15 cellular contexts compared by ENCODE assay signal in genomic region chr13:42967660-42968059, GRCh38. TPM values are rescaled to one million over a fixed set of nuclear protein-coding genes. Genes with fewer than 3 reads are reported as not detected.
A peak's percentile ranks its signal among the peaks of the same experiment; 100 is the strongest.
DNase-seq lines count a peak whose midpoint lies in the region; ATAC-seq and TF ChIP-seq lines count a peak whose summit lies in the region.
"Had no signal": no experiment of that assay in that cellular context is flagged by ENCODE, and none has a peak within 500 bp of the region (broad histone marks: within the 10 kb centered on the region; RNA-seq: fewer than 3 reads in every experiment).

No MANE protein-coding gene starts in this region.

- H3K4me1 ChIP-seq in muscle layer of duodenum (ENCODE audit: control insufficient read depth in 1 of 2, insufficient read depth in 2 of 2, low read length in 2 of 2) (peaks cover 0 to 5% of the 10 kb centered on the region in 2 donors), osteoblast (ENCODE audit: insufficient read depth, low read length) (peaks cover 22% of the 10 kb centered on the region)

- H3K27ac ChIP-seq in muscle layer of duodenum (ENCODE audit: low read length) (peak overlapping the region; percentile 76), osteoblast (ENCODE audit: low read depth, low read length) (no peak overlapping the region)
- H3K27ac ChIP-seq: thyroid gland had no signal

- H3K36me3 ChIP-seq in muscle layer of duodenum (ENCODE audit: control insufficient read depth in 1 of 2, insufficient read depth in 2 of 2, low read length in 2 of 2) (peaks cover 0 to 9% of the 10 kb centered on the region in 2 donors), osteoblast (ENCODE audit: insufficient read depth, low read length) (no peaks in the 10 kb centered on the region)
- H3K36me3 ChIP-seq: thyroid gland had no signal

- H3K4me2 ChIP-seq in osteoblast (ENCODE audit: insufficient read depth, low read length), result no peak overlapping the region

- CTCF ChIA-PET in HEK293T (lab: Yijun Ruan, JAX), result no interaction called here

- peak; percentile 34 for ATAC-seq in left ventricle myocardium superior

- POLR2A ChIA-PET in HEK293T (lab: Yijun Ruan, JAX), result no interaction called here

- H3K4me3 ChIP-seq in muscle layer of duodenum (ENCODE audit: low read depth in 1 of 2, low read length in 2 of 2), result no peak overlapping the region
- H3K4me3 ChIP-seq in osteoblast (ENCODE audit: insufficient read depth, low read length), result no peak overlapping the region
- H3K4me3 ChIP-seq: thyroid gland had no signal

- H3K27me3 ChIP-seq in muscle layer of duodenum (ENCODE audit: low read depth, low read length) (no peaks in the 10 kb centered on the region), osteoblast (ENCODE audit: insufficient read depth, low read length) (no peaks in the 10 kb centered on the region)
- H3K27me3 ChIP-seq: thyroid gland had no signal

- no peak overlapping the region for H2AFZ ChIP-seq in osteoblast (ENCODE audit: low read length)

- H3K79me2 ChIP-seq in osteoblast (ENCODE audit: insufficient read depth, low read length), result no peaks in the 10 kb centered on the region

- peak; percentile 33 for DNase-seq in DMS153 (lab: John Stamatoyannopoulos, UW)
- DNase-seq in LoVo (ENCODE audit: low spot score), result peak; percentile 71
- no peak for DNase-seq in left ventricle myocardium superior
- no peak for DNase-seq in HEK293T (ENCODE audit: extremely low spot score)
- no peak for DNase-seq in osteoblast (ENCODE audit: insufficient read length, low spot score, missing footprints)
- no peak for DNase-seq in retina
- DNase-seq: activated naive CD4-positive, alpha-beta T cell treated with Interleukin-2 at 50 U/mL for 16 hours; AML-193; aorta; KG1; NCI-H1048; NCI-H524; SIG-M5; thyroid gland had no signal

- no peaks in the 10 kb centered on the region for H4K20me1 ChIP-seq in osteoblast (ENCODE audit: insufficient read depth, low read length)

- H3K9me3 ChIP-seq in muscle layer of duodenum (ENCODE audit: control insufficient read depth in 1 of 2, low read length in 2 of 2) (no peaks in the 10 kb centered on the region), osteoblast (ENCODE audit: low read depth, low read length) (no peaks in the 10 kb centered on the region)
- H3K9me3 ChIP-seq: thyroid gland had no signal

- TF ChIP-seq CTCF in osteoblast (IDR thresholded peaks at IDR 0.05; ENCODE audit: extremely low read depth, low read depth, low read length), result no peak

- intact Hi-C loops in left ventricle myocardium superior (cut with micrococcal nuclease), result no loop called here

TF ChIP-seq in HEK293T, 16 proteins besides CTCF, POLR2A, EP300 and RAD21:
- TF ChIP-seq L3MBTL2 (conservative IDR thresholded peaks at IDR 0.05) (no peak), ARNT (IDR thresholded peaks at IDR 0.05) (no peak), CTBP1 (IDR thresholded peaks at IDR 0.05; ENCODE audit: borderline replicate concordance) (no peak), FOXM1 (IDR thresholded peaks at IDR 0.05; ENCODE audit: borderline replicate concordance) (no peak)

RNA-seq across cellular contexts. Expression of gene EPSTI1, which starts 24.4 kb away (rescaled TPM):
- total RNA-seq in left ventricle myocardium superior (3.0 TPM), osteoblast (25.9 and 30.8 TPM in 2 replicates)

RNA-seq across cellular contexts. Expression of gene DNAJC15, which starts 55.7 kb away (rescaled TPM):
- total RNA-seq in left ventricle myocardium superior (26.6 TPM), osteoblast (13.0 and 17.0 TPM in 2 replicates)

Comparison
In these comparisons a context has a peak if more than half of its experiments do, and no peak if none do; other contexts are left out.
1. DNase-seq: peak in DMS153 (single experiment) and LoVo (single experiment); none in left ventricle myocardium superior (single experiment), HEK293T (single experiment), osteoblast (single experiment) and retina (single experiment).